Comparison of ENCODE assay signal across 8 cellular contexts in genomic region chr9:67726213-67726988, GRCh38.
DNase-seq lines count a peak whose midpoint lies in the region; ATAC-seq, FAIRE-seq and TF ChIP-seq lines count a peak whose summit lies in the region.
"Not testable (repeated sequence)": the region's sequence is repeated elsewhere in the genome, so short reads cannot be mapped to it uniquely, and the experiment has no call there.

No MANE protein-coding gene starts in this region.

- 2% methylated on average over 15 of the region's 58 CpGs for WGBS in GM12878 (ENCODE audit: insufficient coverage, insufficient replicate concordance, low lambda C conversion rate, missing lambda C conversion rate)
- WGBS in heart left ventricle, 4 donors, result 1 to 20% (median 3%) methylated on average over 8 to 30 of the region's 58 CpGs; no CpG with 5 or more reads in 1 of the 4 donors
- 0% methylated on average over 11 to 24 of the region's 58 CpGs for WGBS in pancreas, 2 donors
- 5% methylated on average over 11 of the region's 58 CpGs; no CpG with 5 or more reads in 1 of the 2 donors for WGBS in upper lobe of left lung, 2 donors

- not testable (repeated sequence) for H3K27me3 ChIP-seq in GM23338 (ENCODE audit: insufficient read depth); GM12878 (replicated peaks in 1 of 2; ENCODE audit: control insufficient read depth in 2 of 2, insufficient read depth in 2 of 2, low read length in 1 of 2); heart left ventricle; pancreas; upper lobe of left lung

- not testable (repeated sequence) for H3K27me3 Mint-ChIP-seq in GM23338 (ENCODE audit: insufficient read depth, low read depth, poor library complexity); activated CD4-positive, alpha-beta T cell treated with anti-CD3 and anti-CD28 coated beads, Interleukin-2, amount 10 ng/mL, durations not matched to agents 7 days and 5 days

- H3K36me3 Mint-ChIP-seq in GM23338 (ENCODE audit: low read depth); activated CD4-positive, alpha-beta T cell treated with anti-CD3 and anti-CD28 coated beads, Interleukin-2, amount 10 ng/mL, durations not matched to agents 7 days and 5 days (ENCODE audit: low read depth): not testable (repeated sequence)

- not testable (repeated sequence) for H3K9me3 Mint-ChIP-seq in GM23338; activated CD4-positive, alpha-beta T cell treated with anti-CD3 and anti-CD28 coated beads, Interleukin-2, amount 10 ng/mL, durations not matched to agents 7 days and 5 days

- not testable (repeated sequence) for H3K4me3 ChIP-seq in GM23338, GM12878
- H3K4me3 ChIP-seq in heart left ventricle (peak overlapping the region in 10 of 12 donors; percentile 16 to 49 (median 42)), pancreas (peak overlapping the region in 2 of 4 donors; percentile 27 to 30), upper lobe of left lung (peak overlapping the region in 3 of 4 donors; percentile 25 to 39 (median 30))

- H3K4me1 Mint-ChIP-seq in GM23338; activated CD4-positive, alpha-beta T cell treated with anti-CD3 and anti-CD28 coated beads, Interleukin-2, amount 10 ng/mL, durations not matched to agents 7 days and 5 days: not testable (repeated sequence)

- POLR2A ChIA-PET in activated CD4-positive, alpha-beta T cell treated with anti-CD3 and anti-CD28 coated beads, Interleukin-2, amount 10 ng/mL, durations not matched to agents 7 days and 5 days (lab: Charles Lee); GM12878 (lab: Charles Lee): not testable (repeated sequence)

- not testable (repeated sequence) for H3K9ac ChIP-seq in GM12878 (ENCODE audit: control insufficient read depth, insufficient read depth, low read length)

- not testable (repeated sequence) for H3K79me2 ChIP-seq in GM23338 (replicated peaks; ENCODE audit: insufficient read depth); GM12878 (ENCODE audit: control insufficient read depth, insufficient read depth, low read length)

- peak; percentile 68 for ATAC-seq in GM18907 (IDR thresholded peaks at IDR 0.05; ENCODE audit: unreplicated experiment)
- ATAC-seq in GM23338, result peak; percentile 57; the same call in 2 of the 3 replicates
- peak; percentile 60 for ATAC-seq in HG03457 (IDR thresholded peaks at IDR 0.05; ENCODE audit: unreplicated experiment)
- peak; percentile 65 for ATAC-seq in GM12878
- ATAC-seq in heart left ventricle, result peak in 3 of 4 donors; percentile 57 to 85 (median 73)
- peak; percentile 45 to 68 (median 62) for ATAC-seq in pancreas
- peak in 1 of 2 donors; percentile 78 for ATAC-seq in upper lobe of left lung (ENCODE audit: low FRiP score in 2 of 2)

- CTCF ChIA-PET in activated CD4-positive, alpha-beta T cell treated with anti-CD3 and anti-CD28 coated beads, Interleukin-2, amount 10 ng/mL, durations not matched to agents 7 days and 5 days (lab: Charles Lee); GM12878 (lab: Yijun Ruan, JAX): not testable (repeated sequence)

- not testable (repeated sequence) for H3K4me2 ChIP-seq in GM23338; GM12878 (ENCODE audit: control insufficient read depth, insufficient read depth)

- DNase-seq in GM23338 (ENCODE audit: low spot score); GM12878 (ENCODE audit: low read depth, low spot score): not testable (repeated sequence)
- DNase-seq in activated CD4-positive, alpha-beta T cell treated with anti-CD3 and anti-CD28 coated beads, Interleukin-2, amount 10 ng/mL, durations not matched to agents 7 days and 5 days, result peak; percentile 7
- DNase-seq in heart left ventricle (peak in 2 of 5 donors; percentile 11 to 18), pancreas (peak in 5 of 6 donors; percentile 6 to 42 (median 19)), upper lobe of left lung (peak in 1 of 2 donors; percentile 66)

- H3K27ac Mint-ChIP-seq in GM23338; activated CD4-positive, alpha-beta T cell treated with anti-CD3 and anti-CD28 coated beads, Interleukin-2, amount 10 ng/mL, durations not matched to agents 7 days and 5 days: not testable (repeated sequence)

- H3K9me2 ChIP-seq in GM23338 (ENCODE audit: insufficient read depth), result not testable (repeated sequence)

- SMC1A ChIA-PET in GM12878 (lab: Charles Lee; ENCODE audit: uncharacterized antibody, unreplicated experiment), result not testable (repeated sequence)

- not testable (repeated sequence) for H3F3A ChIP-seq in GM23338 (replicated peaks; ENCODE audit: low read depth)

- intact Hi-C loops in GM12878 (cut with micrococcal nuclease; ENCODE audit: unreplicated experiment); heart left ventricle (cut with DNase I); pancreas (cut with DNase I): not testable (repeated sequence)

- H3K9me3 ChIP-seq in GM12878 (replicated peaks; ENCODE audit: control insufficient read depth, insufficient read depth, low read length); heart left ventricle; pancreas; upper lobe of left lung: not testable (repeated sequence)

- H4K20me1 ChIP-seq in GM23338 (replicated peaks; ENCODE audit: insufficient read depth); GM12878 (ENCODE audit: control insufficient read depth, insufficient read depth): not testable (repeated sequence)

- not testable (repeated sequence) for BruUV-seq in GM12878 (replicated peaks; lab: Mats Ljungman, UMichigan)

- TF ChIP-seq POLR2A in GM12878 (IDR thresholded peaks at IDR 0.05; ENCODE audit: low read depth, low read length); heart left ventricle (IDR thresholded peaks at IDR 0.05); upper lobe of left lung (IDR thresholded peaks at IDR 0.05): not testable (repeated sequence)

- H2AFZ ChIP-seq in GM23338; GM12878 (ENCODE audit: control insufficient read depth, low read depth, low read length): not testable (repeated sequence)

- FAIRE-seq in GM12878 (lab: Jason Lieb, UNC); pancreas (lab: Jason Lieb, UNC): not testable (repeated sequence)

- not testable (repeated sequence) for H3K36me3 ChIP-seq in GM23338 (ENCODE audit: insufficient read depth); GM12878 (ENCODE audit: control insufficient read depth in 2 of 2, insufficient read depth in 2 of 2, low read length in 1 of 2); heart left ventricle; pancreas; upper lobe of left lung

- TF ChIP-seq CTCF in GM23338 (conservative IDR thresholded peaks at IDR 0.05; ENCODE audit: low read depth in 2 of 2); GM12878 (IDR thresholded peaks at IDR 0.05 in 2 of 3, conservative IDR thresholded peaks at IDR 0.05 in 1 of 3; ENCODE audit: control insufficient read depth in 2 of 3, extremely low read depth in 1 of 3, insufficient read depth in 1 of 3, low read depth in 3 of 3, low read length in 3 of 3); heart left ventricle (IDR thresholded peaks at IDR 0.05); pancreas (IDR thresholded peaks at IDR 0.05); upper lobe of left lung (IDR thresholded peaks at IDR 0.05): not testable (repeated sequence)

- H3K27ac ChIP-seq in GM23338 (ENCODE audit: low read depth); GM12878 (ENCODE audit: control insufficient read depth, insufficient read depth); upper lobe of left lung: not testable (repeated sequence)
- peak overlapping the region in 1 of 12 donors; percentile 43 for H3K27ac ChIP-seq in heart left ventricle
- peak overlapping the region in 1 of 4 donors; percentile 37 for H3K27ac ChIP-seq in pancreas

- not testable (repeated sequence) for H3K4me1 ChIP-seq in GM23338 (ENCODE audit: insufficient read depth); GM12878 (ENCODE audit: control insufficient read depth, insufficient read depth, low read length); heart left ventricle; pancreas; upper lobe of left lung

- in situ Hi-C loops in GM12878 (cut with MboI), result not testable (repeated sequence)

- not testable (repeated sequence) for TF ChIP-seq RAD21 in GM12878 (IDR thresholded peaks at IDR 0.05; ENCODE audit: insufficient read depth, low read depth, low read length)

- H3K4me3 Mint-ChIP-seq in GM23338, result peak overlapping the region; percentile 60; the same call in 2 of the 3 replicates
- H3K4me3 Mint-ChIP-seq in activated CD4-positive, alpha-beta T cell treated with anti-CD3 and anti-CD28 coated beads, Interleukin-2, amount 10 ng/mL, durations not matched to agents 7 days and 5 days, result peak overlapping the region; percentile 27

- RAD21 ChIA-PET in GM12878 (lab: Charles Lee; ENCODE audit: unreplicated experiment), result not testable (repeated sequence)

- TF ChIP-seq EP300 in GM12878 (IDR thresholded peaks at IDR 0.05; ENCODE audit: borderline replicate concordance in 1 of 2, control insufficient read depth in 1 of 2, low read depth in 2 of 2, low read length in 2 of 2); upper lobe of left lung (IDR thresholded peaks at IDR 0.05): not testable (repeated sequence)

TF ChIP-seq in GM12878, 131 proteins besides CTCF, POLR2A, EP300 and RAD21 (continues in another document):
- peak in 1 of 2 experiments; percentile 31; a peak in 1 of 4 replicates for TF ChIP-seq BHLHE40 (IDR thresholded peaks at IDR 0.05; ENCODE audit: borderline replicate concordance in 1 of 2, low read depth in 2 of 2, low read length in 1 of 2)
